ENCODE assay signal across 18 cellular contexts in the genomic region with DNA sequence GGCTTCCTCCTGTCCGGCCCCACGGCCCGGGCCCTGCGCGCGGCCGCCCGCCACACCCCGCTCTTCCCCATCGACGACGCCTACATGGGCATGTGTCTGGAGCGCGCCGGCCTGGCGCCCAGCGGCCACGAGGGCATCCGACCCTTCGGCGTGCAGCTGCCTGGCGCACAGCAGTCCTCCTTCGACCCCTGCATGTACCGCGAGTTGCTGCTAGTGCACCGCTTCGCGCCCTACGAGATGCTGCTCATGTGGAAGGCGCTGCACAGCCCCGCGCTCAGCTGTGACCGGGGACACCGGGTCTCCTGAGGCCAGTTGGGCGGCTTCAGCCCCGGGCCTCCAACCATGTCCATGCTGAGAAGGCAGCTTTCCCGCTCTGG. TPM values are rescaled to one million over a fixed set of nuclear protein-coding genes. Genes with fewer than 3 reads are reported as not detected.
A peak's percentile ranks its signal among the peaks of the same experiment; 100 is the strongest.
DNase-seq lines count a peak whose midpoint lies in the region; ATAC-seq and TF ChIP-seq lines count a peak whose summit lies in the region.
"Had no signal": no experiment of that assay in that cellular context is flagged by ENCODE, and none has a peak within 500 bp of the region (broad histone marks: within the 10 kb centered on the region; RNA-seq: fewer than 3 reads in every experiment).

No MANE protein-coding gene starts in this region.

- peak overlapping the region; percentile 46 to 60 for H3K4me3 Mint-ChIP-seq in stimulated activated naive CD8-positive, alpha-beta T cell treated with anti-CD3 and anti-CD28 coated beads, Interleukin-15, amount 100 ng/mL, for 72 hours
- peak overlapping the region; percentile 55 for H3K4me3 Mint-ChIP-seq in dendritic cell treated with granulocyte-macrophage colony-stimulating factor and Interleukin-4, amounts not matched to agents 40 ng/mL and 50 ng/mL, for 4 days
- peak overlapping the region; percentile 71 for H3K4me3 Mint-ChIP-seq in neural progenitor cell
- H3K4me3 Mint-ChIP-seq in T-helper 17 cell, result no peak overlapping the region
- H3K4me3 Mint-ChIP-seq: HFFc6 had no signal

- ATAC-seq in stimulated activated naive CD8-positive, alpha-beta T cell treated with anti-CD3 and anti-CD28 coated beads, Interleukin-15, amount 100 ng/mL, for 72 hours, result peak; percentile 33
- no peak for ATAC-seq in stimulated activated naive CD8-positive, alpha-beta T cell treated with anti-CD3 and anti-CD28 coated beads, Interleukin-15, Interleukin-2, amounts not matched to agents 100 U/mL and 50 U/mL, for 24 hours
- no peak for ATAC-seq in GM18505 (IDR thresholded peaks at IDR 0.05; ENCODE audit: unreplicated experiment)
- no peak for ATAC-seq in T-helper 17 cell

- no peak overlapping the region for H3K4me2 ChIP-seq in neural progenitor cell
- H3K4me2 ChIP-seq: PC-9 had no signal

- TF ChIP-seq POLR2A in GM18505 (IDR thresholded peaks at IDR 0.05; ENCODE audit: borderline replicate concordance, extremely low read depth, insufficient read depth, insufficient read length), result no peak

- H3K9ac ChIP-seq in neural progenitor cell, result no peak overlapping the region

- no peaks in the 10 kb centered on the region for H3K4me1 ChIP-seq in neural progenitor cell
- H3K4me1 ChIP-seq: BE2C had no signal

- H3K36me3 Mint-ChIP-seq in dendritic cell treated with granulocyte-macrophage colony-stimulating factor and Interleukin-4, amounts not matched to agents 40 ng/mL and 50 ng/mL, for 4 days (ENCODE audit: low read depth), result no peaks in the 10 kb centered on the region
- H3K36me3 Mint-ChIP-seq in neural progenitor cell, result peaks cover 2% of the 10 kb centered on the region
- H3K36me3 Mint-ChIP-seq in T-helper 17 cell (ENCODE audit: low read depth), result peaks cover 8% of the 10 kb centered on the region
- H3K36me3 Mint-ChIP-seq: CD8-positive, alpha-beta T cell had no signal

- no peaks in the 10 kb centered on the region for H4K20me1 ChIP-seq in neural progenitor cell (ENCODE audit: low read depth)

- H2AFZ ChIP-seq in neural progenitor cell (replicated peaks), result no peak overlapping the region
- H2AFZ ChIP-seq: PC-9 had no signal

- H3K9me3 ChIP-seq in neural progenitor cell (ENCODE audit: low read depth) (no peaks in the 10 kb centered on the region), T-helper 17 cell (ENCODE audit: control insufficient read depth, low read length, poor library complexity, severe bottlenecking) (no peaks in the 10 kb centered on the region)
- H3K9me3 ChIP-seq: BE2C, MG63 had no signal

- peaks cover 42% of the 10 kb centered on the region for H3K27me3 ChIP-seq in neural progenitor cell

- TF ChIP-seq CTCF in neural progenitor cell (IDR thresholded peaks at IDR 0.05), result no peak

- H3K4me3 ChIP-seq in neural progenitor cell, result no peak overlapping the region
- H3K4me3 ChIP-seq: PC-9 had no signal

- no peaks in the 10 kb centered on the region for H3F3A ChIP-seq in neural progenitor cell (ENCODE audit: low read depth)

- intact Hi-C loops in dendritic cell treated with granulocyte-macrophage colony-stimulating factor and Interleukin-4, amounts not matched to agents 40 ng/mL and 50 ng/mL, for 4 days (cut with micrococcal nuclease), result no loop called here

- no peak overlapping the region for H3K27ac ChIP-seq in neural progenitor cell
- H3K27ac ChIP-seq: PC-9 had no signal

- no peaks in the 10 kb centered on the region for H3K79me2 ChIP-seq in neural progenitor cell (ENCODE audit: low read depth)

- peaks cover 80% of the 10 kb centered on the region for H3K27me3 Mint-ChIP-seq in stimulated activated naive CD8-positive, alpha-beta T cell treated with anti-CD3 and anti-CD28 coated beads, Interleukin-15, amount 100 ng/mL, for 72 hours
- peaks cover 76% of the 10 kb centered on the region for H3K27me3 Mint-ChIP-seq in dendritic cell treated with granulocyte-macrophage colony-stimulating factor and Interleukin-4, amounts not matched to agents 40 ng/mL and 50 ng/mL, for 4 days
- H3K27me3 Mint-ChIP-seq in neural progenitor cell (ENCODE audit: insufficient read depth, low read depth) (peaks cover 38% of the 10 kb centered on the region), T-helper 17 cell (peaks cover 42% of the 10 kb centered on the region)

- no peak overlapping the region for H3K27ac Mint-ChIP-seq in stimulated activated naive CD8-positive, alpha-beta T cell treated with anti-CD3 and anti-CD28 coated beads, Interleukin-15, amount 100 ng/mL, for 72 hours
- H3K27ac Mint-ChIP-seq in dendritic cell treated with granulocyte-macrophage colony-stimulating factor and Interleukin-4, amounts not matched to agents 40 ng/mL and 50 ng/mL, for 4 days, result no peak overlapping the region
- H3K27ac Mint-ChIP-seq in neural progenitor cell (no peak overlapping the region), T-helper 17 cell (no peak overlapping the region)
- H3K27ac Mint-ChIP-seq: CD8-positive, alpha-beta T cell; HFFc6 had no signal

- DNase-seq in stimulated activated naive CD8-positive, alpha-beta T cell treated with anti-CD3 and anti-CD28 coated beads, Interleukin-15, amount 100 ng/mL, for 72 hours, result no peak
- DNase-seq in stimulated activated naive CD8-positive, alpha-beta T cell treated with anti-CD3 and anti-CD28 coated beads, Interleukin-15, Interleukin-2, amounts not matched to agents 100 U/mL and 50 U/mL, for 24 hours, result no peak
- DNase-seq in neural progenitor cell (ENCODE audit: low spot score) (no peak), ureter (ENCODE audit: low spot score) (peak; percentile 29), dedifferentiated amniotic fluid mesenchymal stem cell (ENCODE audit: extremely low spot score) (no peak), T-helper 17 cell (no peak)
- DNase-seq: CD8-positive, alpha-beta T cell; GF-D8; GOT3; HFFc6; NCI-H1105; NCI-H187; NCI-H748 treated with DMSO at 0.1 percent for 48 hours; PC-9 had no signal

- no peaks in the 10 kb centered on the region for H3K9me3 Mint-ChIP-seq in stimulated activated naive CD8-positive, alpha-beta T cell treated with anti-CD3 and anti-CD28 coated beads, Interleukin-15, amount 100 ng/mL, for 72 hours
- H3K9me3 Mint-ChIP-seq in dendritic cell treated with granulocyte-macrophage colony-stimulating factor and Interleukin-4, amounts not matched to agents 40 ng/mL and 50 ng/mL, for 4 days, result no peaks in the 10 kb centered on the region
- peaks cover 16% of the 10 kb centered on the region for H3K9me3 Mint-ChIP-seq in neural progenitor cell
- H3K9me3 Mint-ChIP-seq: CD8-positive, alpha-beta T cell; HFFc6 had no signal

- peaks cover 15% of the 10 kb centered on the region for H3K4me1 Mint-ChIP-seq in stimulated activated naive CD8-positive, alpha-beta T cell treated with anti-CD3 and anti-CD28 coated beads, Interleukin-15, amount 100 ng/mL, for 72 hours
- H3K4me1 Mint-ChIP-seq in dendritic cell treated with granulocyte-macrophage colony-stimulating factor and Interleukin-4, amounts not matched to agents 40 ng/mL and 50 ng/mL, for 4 days (ENCODE audit: low read depth), result peaks cover 52% of the 10 kb centered on the region
- H3K4me1 Mint-ChIP-seq in neural progenitor cell (peaks cover 10% of the 10 kb centered on the region), T-helper 17 cell (peaks cover 10% of the 10 kb centered on the region)

- no peaks in the 10 kb centered on the region for H3K36me3 ChIP-seq in neural progenitor cell
- H3K36me3 ChIP-seq: BE2C, MG63 had no signal

RNA-seq across cellular contexts. Expression of gene B3GNT6, which starts 6.2 kb away (rescaled TPM):
- total RNA-seq in neural progenitor cell (ENCODE audit: low replicate concordance), result not detected in 2 replicates
- total RNA-seq in ureter, result not detected
- total RNA-seq in T-helper 17 cell, result not detected
- total RNA-seq: CD8-positive, alpha-beta T cell; HFFc6; PC-9 had no signal

RNA-seq across cellular contexts. Expression of gene CAPN5, which starts 26.4 kb away (rescaled TPM):
- total RNA-seq in neural progenitor cell (ENCODE audit: low replicate concordance) (7.4 and 9.6 TPM in 2 replicates), ureter (143 TPM), T-helper 17 cell (1 to 10 TPM; 2.5 to 3.0 TPM)

Comparison
In these comparisons a context has a peak if more than half of its experiments do, and no peak if none do; other contexts are left out.
1. RNA of gene CAPN5, which starts 26.4 kb away (total RNA-seq): 143 TPM in ureter (single experiment); 7.4 to 9.6 TPM in neural progenitor cell and 2.5 to 3.0 TPM in T-helper 17 cell; every median in the first group is over 10 times any median in the second.